Comparison of ENCODE assay signal across 8 cellular contexts in the genomic region with DNA sequence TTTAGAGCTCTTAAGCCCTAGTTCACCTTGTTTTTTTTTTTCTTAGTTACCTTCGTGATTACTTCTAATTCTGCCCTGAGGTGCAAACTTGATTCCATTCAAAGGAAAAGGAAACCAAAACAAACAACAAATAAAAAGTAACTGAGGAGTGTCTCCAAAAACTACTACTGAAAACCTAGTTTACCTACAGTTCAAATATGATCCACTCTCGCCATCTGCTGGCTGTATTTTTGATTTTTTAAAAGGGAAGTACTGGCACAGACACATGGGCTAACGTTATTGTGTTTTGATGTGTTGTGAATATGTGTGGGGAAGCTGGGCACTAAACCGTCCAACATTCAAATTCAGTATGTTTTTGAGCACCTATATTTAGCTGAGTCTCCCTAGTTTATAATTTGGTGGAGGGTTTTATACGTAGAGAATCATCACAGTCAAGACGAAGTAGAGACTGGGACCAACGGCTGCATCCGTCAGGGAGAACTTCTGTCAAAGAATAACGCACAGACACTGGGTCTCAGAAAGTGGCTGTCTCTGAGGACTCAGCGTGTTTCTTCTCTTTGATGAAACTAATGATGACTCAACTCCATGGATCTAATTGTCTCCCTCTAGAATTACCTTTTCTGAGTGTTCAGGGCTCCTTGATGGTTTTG.
DNase-seq lines count a peak whose midpoint lies in the region; ATAC-seq and TF ChIP-seq lines count a peak whose summit lies in the region.

No MANE protein-coding gene starts in this region.

- H3K27me3 Mint-ChIP-seq in endothelial cell (ENCODE audit: unreplicated experiment): no peaks in the 10 kb centered on the region

- H3K27ac ChIP-seq in KMS-11: no peak overlapping the region
- peak overlapping the region; percentile 86 for H3K27ac ChIP-seq in Panc1 (ENCODE audit: low read length)

- H3K27ac Mint-ChIP-seq in endothelial cell (ENCODE audit: unreplicated experiment): no peak overlapping the region

- H3K36me3 Mint-ChIP-seq in endothelial cell (ENCODE audit: low read depth, unreplicated experiment): no peaks in the 10 kb centered on the region

- DNase-seq in DMS53 treated with DMSO at 0.1 percent for 48 hours (lab: John Stamatoyannopoulos, UW; ENCODE audit: unreplicated experiment): peak; percentile 41
- peak; percentile 52 for DNase-seq in GM20000 (ENCODE audit: low spot score)
- DNase-seq in Panc1 (ENCODE audit: low read depth, low spot score): peak; percentile 48
- DNase-seq in endothelial cell (ENCODE audit: low spot score): peak; percentile 58
- DNase-seq in mucosa of gallbladder (ENCODE audit: low spot score): peak; percentile 43

- H3K4me3 ChIP-seq in KMS-11 (IDR thresholded peaks at IDR 0.05; ENCODE audit: insufficient read depth, low read depth, low read length): no peak overlapping the region
- peak overlapping the region in 1 of 2 experiments; percentile 32; a peak in 2 of 4 replicates for H3K4me3 ChIP-seq in Panc1 (ENCODE audit: low read depth in 2 of 2, low read length in 2 of 2)

- no peaks in the 10 kb centered on the region for H3K9me3 Mint-ChIP-seq in endothelial cell (ENCODE audit: unreplicated experiment)

- intact Hi-C loops in Panc1 (cut with micrococcal nuclease; ENCODE audit: unreplicated experiment): loop anchor here (2.0 to 10.0 kb wide), 7 partner anchors 87 to 1927 kb away; a partner anchor contains a TSS

- CTCF ChIA-PET in Panc1 (lab: Charles Lee): interaction anchor here (0.6 kb wide), 3 partner anchors 45 to 1272 kb away, joined by 3 to 7 read pairs (median 4); no protein-coding TSS in a partner anchor

- peak overlapping the region; percentile 49; the same call in 1 of the 2 replicates for H2AFZ ChIP-seq in KMS-11 (ENCODE audit: low read depth)

- no peaks in the 10 kb centered on the region for H3K9me3 ChIP-seq in Panc1 (ENCODE audit: control insufficient read depth, insufficient read depth, low read depth, low read length)

- ATAC-seq in Panc1 (peak; percentile 90), HG03571 (IDR thresholded peaks at IDR 0.05; ENCODE audit: unreplicated experiment) (no peak), GM18517 (IDR thresholded peaks at IDR 0.05; ENCODE audit: unreplicated experiment) (no peak)

- no peak overlapping the region for H3K4me3 Mint-ChIP-seq in endothelial cell (ENCODE audit: unreplicated experiment)

- H3K4me2 ChIP-seq in KMS-11: no peak overlapping the region

- POLR2A ChIA-PET in Panc1 (lab: Charles Lee): interaction anchor here (0.6 kb wide), 1 partner anchor 938 kb away, joined by 3 read pairs; no protein-coding TSS in a partner anchor

- no peaks in the 10 kb centered on the region for H4K20me1 ChIP-seq in KMS-11 (ENCODE audit: insufficient read depth)

- BruUV-seq in Panc1 (replicated peaks; lab: Mats Ljungman, UMichigan): no TSS peak

- no peaks in the 10 kb centered on the region for H3K27me3 ChIP-seq in KMS-11 (ENCODE audit: insufficient read depth, low read depth)
- no peaks in the 10 kb centered on the region for H3K27me3 ChIP-seq in Panc1 (ENCODE audit: control insufficient read depth, insufficient read depth, low read length)

- TF ChIP-seq CTCF in GM20000 (IDR thresholded peaks at IDR 0.05; ENCODE audit: extremely low read depth, missing control alignments) (peak; percentile 28), KMS-11 (conservative IDR thresholded peaks at IDR 0.05; ENCODE audit: low read depth, low read length) (peak; percentile 62), Panc1 (IDR thresholded peaks at IDR 0.05) (peak; percentile 63), endothelial cell (IDR thresholded peaks at IDR 0.05; ENCODE audit: unreplicated experiment) (peak; percentile 67)

- H3K4me1 ChIP-seq in KMS-11 (ENCODE audit: low read depth, poor library complexity, severe bottlenecking) (no peaks in the 10 kb centered on the region), Panc1 (ENCODE audit: control insufficient read depth, insufficient read depth, low read length) (peaks cover 16% of the 10 kb centered on the region)

- in situ Hi-C loops in Panc1 (cut with HindIII; ENCODE audit: low pct_unique_long_range_greater_than_20kb, low sequenced_read_pairs): no loop called here

- H3K9ac ChIP-seq in KMS-11: no peak overlapping the region

- H3K4me1 Mint-ChIP-seq in endothelial cell (ENCODE audit: unreplicated experiment): peaks cover 5% of the 10 kb centered on the region

- no peaks in the 10 kb centered on the region for H3K79me2 ChIP-seq in KMS-11 (ENCODE audit: insufficient read depth, low read depth)

- H3K36me3 ChIP-seq in KMS-11 (ENCODE audit: insufficient read depth) (no peaks in the 10 kb centered on the region), Panc1 (ENCODE audit: control insufficient read depth, insufficient read depth, low read length) (no peaks in the 10 kb centered on the region)
